9 cellular contexts compared by ENCODE assay signal in genomic region chr11:102940714-102941588, GRCh38. TPM values are rescaled to one million over a fixed set of nuclear protein-coding genes. Genes with fewer than 3 reads are reported as not detected.
DNase-seq lines count a peak whose midpoint lies in the region; TF ChIP-seq lines count a peak whose summit lies in the region.
"Had no signal": no experiment of that assay in that cellular context is flagged by ENCODE, and none has a peak within 500 bp of the region (broad histone marks: within the 10 kb centered on the region; RNA-seq: fewer than 3 reads in every experiment).

No MANE protein-coding gene starts in this region.

- H3K27ac ChIP-seq in Karpas-422 (ENCODE audit: low read length) (no peak overlapping the region), Peyer's patch (no peak overlapping the region)
- H3K27ac ChIP-seq: neutrophil had no signal

- H3K4me1 ChIP-seq in Karpas-422 (ENCODE audit: low read length) (no peaks in the 10 kb centered on the region), Peyer's patch (no peaks in the 10 kb centered on the region)

- H3K4me3 Mint-ChIP-seq in activated T-cell treated with anti-CD3 and anti-CD28 coated beads, Interleukin-2, amount 50 U/mL, for 24 hours = no peak overlapping the region
- peak overlapping the region in 1 of 5 experiments; percentile 17 for H3K4me3 Mint-ChIP-seq in brain

- H3K4me1 Mint-ChIP-seq in activated T-cell treated with anti-CD3 and anti-CD28 coated beads, Interleukin-2, amount 50 U/mL, for 24 hours (ENCODE audit: low read depth) = peaks cover 4% of the 10 kb centered on the region
- H3K4me1 Mint-ChIP-seq in brain = no peaks in the 10 kb centered on the region

- peaks cover 9% of the 10 kb centered on the region for H3K27me3 Mint-ChIP-seq in activated T-cell treated with anti-CD3 and anti-CD28 coated beads, Interleukin-2, amount 50 U/mL, for 24 hours
- H3K27me3 Mint-ChIP-seq in brain = no peaks in the 10 kb centered on the region

- no peak overlapping the region for H3K4me3 ChIP-seq in Karpas-422 (ENCODE audit: low read length)
- H3K4me3 ChIP-seq in Peyer's patch = no peak overlapping the region

- H3K36me3 ChIP-seq in Karpas-422 (ENCODE audit: insufficient read depth, low read length) (no peaks in the 10 kb centered on the region), Peyer's patch (no peaks in the 10 kb centered on the region)
- H3K36me3 ChIP-seq: neutrophil had no signal

- H3K4me2 ChIP-seq in Karpas-422 (ENCODE audit: low read depth, low read length, poor library complexity, severe bottlenecking) = no peak overlapping the region

- H4K20me1 ChIP-seq in Karpas-422 (ENCODE audit: insufficient read depth, low read depth, low read length) = no peaks in the 10 kb centered on the region

- no peaks in the 10 kb centered on the region for H3K36me3 Mint-ChIP-seq in activated T-cell treated with anti-CD3 and anti-CD28 coated beads, Interleukin-2, amount 50 U/mL, for 24 hours (ENCODE audit: low read depth)
- no peaks in the 10 kb centered on the region for H3K36me3 Mint-ChIP-seq in brain

- H3K79me2 ChIP-seq in Karpas-422 (ENCODE audit: low read length) = no peaks in the 10 kb centered on the region

- H3K27me3 ChIP-seq in Karpas-422 (ENCODE audit: low read length) = no peaks in the 10 kb centered on the region
- no peaks in the 10 kb centered on the region for H3K27me3 ChIP-seq in Peyer's patch

- TF ChIP-seq POLR2A in Peyer's patch (IDR thresholded peaks at IDR 0.05) = no peak

- TF ChIP-seq CTCF in Peyer's patch (IDR thresholded peaks at IDR 0.05) = peak in 5 of 6 experiments; percentile 51 to 93 (median 90)
- TF ChIP-seq CTCF in brain (conservative IDR thresholded peaks at IDR 0.05) = peak; percentile 74 to 78

- H3K9me3 ChIP-seq in Karpas-422 (ENCODE audit: low read length) (no peaks in the 10 kb centered on the region), Peyer's patch (no peaks in the 10 kb centered on the region)
- H3K9me3 ChIP-seq: neutrophil had no signal

- no peak overlapping the region for H2AFZ ChIP-seq in Karpas-422 (ENCODE audit: low read length)

- no peaks in the 10 kb centered on the region for H3K9me2 ChIP-seq in Karpas-422 (replicated peaks; ENCODE audit: insufficient read depth, low read length)

- H3K27ac Mint-ChIP-seq in activated T-cell treated with anti-CD3 and anti-CD28 coated beads, Interleukin-2, amount 50 U/mL, for 24 hours = no peak overlapping the region
- H3K27ac Mint-ChIP-seq in brain = no peak overlapping the region

- DNase-seq in activated T-cell treated with anti-CD3 and anti-CD28 coated beads for 24 hours (ENCODE audit: low read depth) = peak; percentile 4
- DNase-seq in activated T-cell treated with anti-CD3 and anti-CD28 coated beads, Interleukin-2, amount 50 U/mL, for 24 hours = no peak
- DNase-seq in H4 (ENCODE audit: low spot score) = peak; percentile 76
- peak; percentile 95 for DNase-seq in Karpas-422
- peak in 1 of 3 donors; percentile 80 for DNase-seq in Peyer's patch
- DNase-seq in iris pigment epithelial cell (ENCODE audit: low read depth) = peak; percentile 64
- peak; percentile 23 to 24 for DNase-seq in stimulated activated CD4-positive, alpha-beta T cell treated with anti-CD3 and anti-CD28 coated beads, Interleukin-2, amount 100 ng/mL, for 48 hours

- H3K9ac ChIP-seq in Karpas-422 (ENCODE audit: low read length) = no peak overlapping the region

- no peaks in the 10 kb centered on the region for H3K9me3 Mint-ChIP-seq in activated T-cell treated with anti-CD3 and anti-CD28 coated beads, Interleukin-2, amount 50 U/mL, for 24 hours
- no peaks in the 10 kb centered on the region for H3K9me3 Mint-ChIP-seq in brain

RNA-seq across cellular contexts. Expression of gene MMP13, which starts 14.6 kb away (rescaled TPM):
- 14.9 and 15.8 TPM in 2 replicates for total RNA-seq in H4 (2014; rRNA removed; shearing (Covaris generic))
- not detected in 2 replicates for total RNA-seq in Karpas-422 (2014; rRNA removed; shearing (Covaris generic); ENCODE audit: low replicate concordance)
- not detected for total RNA-seq in Peyer's patch
- not detected for polyA plus RNA-seq in brain (ENCODE audit: insufficient read depth, low read depth, low replicate concordance)

Comparison
In these comparisons a context has a peak if more than half of its experiments do, and no peak if none do; other contexts are left out.
1. RNA of gene MMP13, which starts 14.6 kb away (total RNA-seq): 14.9 to 15.8 TPM in H4; not detected in Karpas-422 and not detected in Peyer's patch; every median in the first group is over 10 times any median in the second.